Comparison of ENCODE assay signal across 23 cellular contexts in the genomic region with DNA sequence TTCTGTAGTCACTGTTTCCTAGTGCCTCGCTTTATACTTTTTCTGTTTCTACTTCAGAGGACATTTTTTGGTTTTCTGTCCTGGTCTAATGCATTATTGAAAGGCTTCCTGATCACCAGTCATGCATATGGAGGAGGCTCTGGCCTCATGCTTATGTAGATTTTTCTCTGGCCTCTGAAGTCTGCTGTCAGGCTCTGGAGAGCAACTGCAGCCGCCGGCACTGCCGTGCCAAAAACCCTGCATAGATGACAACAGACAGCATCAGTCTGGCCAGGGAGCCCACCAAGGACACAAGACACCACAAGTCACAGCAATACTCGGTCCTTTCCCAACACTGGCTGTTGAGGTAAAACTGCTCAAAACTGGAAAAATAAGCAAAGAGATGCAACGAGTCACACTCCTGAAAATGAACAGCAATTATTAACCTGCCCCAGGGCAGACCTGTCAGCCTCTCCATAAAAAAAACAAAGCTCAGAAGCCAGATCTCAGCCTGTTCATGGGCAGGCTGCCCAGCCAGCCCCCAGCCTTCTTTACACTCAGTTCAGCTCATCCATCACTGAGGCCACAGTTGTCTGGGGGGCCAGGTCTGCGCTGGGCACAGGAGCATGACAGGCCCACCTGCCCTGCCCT.
"Had no signal": no experiment of that assay in that cellular context is flagged by ENCODE, and none has a peak within 500 bp of the region (broad histone marks: within the 10 kb centered on the region; RNA-seq: fewer than 3 reads in every experiment).

No MANE protein-coding gene starts in this region.

- H3K4me1 Mint-ChIP-seq: activated CD4-positive, alpha-beta T cell treated with anti-CD3 and anti-CD28 coated beads, Interleukin-2, amount 10 ng/mL, durations not matched to agents 7 days and 5 days; activated naive CD4-positive, alpha-beta T cell treated with anti-CD3 and anti-CD28 coated beads, Interleukin-2, amount 10 ng/mL, durations not matched to agents 7 days and 5 days; activated naive CD8-positive, alpha-beta T cell treated with anti-CD3 and anti-CD28 coated beads, Interleukin-2, amount 50 U/mL, for 24 hours; immature natural killer cell had no signal

- H3K27me3 Mint-ChIP-seq: activated naive CD4-positive, alpha-beta T cell treated with anti-CD3 and anti-CD28 coated beads, Interleukin-2, amount 10 ng/mL, durations not matched to agents 7 days and 5 days; activated naive CD8-positive, alpha-beta T cell treated with anti-CD3 and anti-CD28 coated beads, Interleukin-2, amount 50 U/mL, for 24 hours had no signal

- H3K27ac Mint-ChIP-seq: activated CD4-positive, alpha-beta T cell treated with anti-CD3 and anti-CD28 coated beads, Interleukin-2, amount 10 ng/mL, durations not matched to agents 7 days and 5 days; activated CD8-positive, alpha-beta T cell treated with anti-CD3 and anti-CD28 coated beads, Interleukin-2, amount 10 ng/mL, durations not matched to agents 7 days and 5 days; activated naive CD4-positive, alpha-beta T cell treated with anti-CD3 and anti-CD28 coated beads, Interleukin-2, amount 10 ng/mL, durations not matched to agents 7 days and 5 days; activated naive CD8-positive, alpha-beta T cell treated with anti-CD3 and anti-CD28 coated beads, Interleukin-2, amount 50 U/mL, for 24 hours; immature natural killer cell; natural killer cell treated with Interleukin-12 subunit alpha and Interleukin-12 subunit beta and Interleukin-15 and Interleukin-18, amount 100 ng/mL, for 72 hours had no signal

- H3K4me3 ChIP-seq: esophagus squamous epithelium, heart right ventricle, lower lobe of right lung, transverse colon had no signal

- DNase-seq: activated CD4-positive, alpha-beta T cell treated with anti-CD3 and anti-CD28 coated beads, Interleukin-2, amount 10 ng/mL, durations not matched to agents 7 days and 5 days; activated CD8-positive, alpha-beta T cell treated with anti-CD3 and anti-CD28 coated beads, Interleukin-2, amount 10 ng/mL, durations not matched to agents 7 days and 5 days; activated effector memory CD4-positive, alpha-beta T cell treated with Interleukin-2 at 50 U/mL for 16 hours; activated naive CD4-positive, alpha-beta T cell treated with anti-CD3 and anti-CD28 coated beads, Interleukin-2, amount 10 ng/mL, durations not matched to agents 7 days and 5 days; activated naive CD8-positive, alpha-beta T cell treated with anti-CD3 and anti-CD28 coated beads, Interleukin-2, amount 50 U/mL, for 24 hours; activated T-cell treated with anti-CD3 and anti-CD28 coated beads, Interleukin-2, amount 50 U/mL, for 4 hours; anterior cingulate cortex; cerebellar nuclear complex; cortex of kidney; effector CD4-positive, alpha-beta T cell; esophagus squamous epithelium; heart right ventricle; immature natural killer cell; left cardiac atrium; lower lobe of right lung; occipital lobe; retina; stimulated activated CD4-positive, alpha-beta T cell treated with anti-CD3 and anti-CD28 coated beads, Interleukin-2, amount 100 ng/mL, for 24 hours; stimulated activated naive CD8-positive, alpha-beta T cell treated with anti-CD3 and anti-CD28 coated beads, Interleukin-15, Interleukin-2, amounts not matched to agents 100 U/mL and 50 U/mL, for 24 hours; T-helper 1 cell; T-helper 9 cell; transverse colon had no signal

- H3K4me3 Mint-ChIP-seq: activated CD4-positive, alpha-beta T cell treated with anti-CD3 and anti-CD28 coated beads, Interleukin-2, amount 10 ng/mL, durations not matched to agents 7 days and 5 days; activated CD8-positive, alpha-beta T cell treated with anti-CD3 and anti-CD28 coated beads, Interleukin-2, amount 10 ng/mL, durations not matched to agents 7 days and 5 days; activated naive CD4-positive, alpha-beta T cell treated with anti-CD3 and anti-CD28 coated beads, Interleukin-2, amount 10 ng/mL, durations not matched to agents 7 days and 5 days; activated naive CD8-positive, alpha-beta T cell treated with anti-CD3 and anti-CD28 coated beads, Interleukin-2, amount 50 U/mL, for 24 hours; activated T-cell treated with anti-CD3 and anti-CD28 coated beads, Interleukin-2, amount 50 U/mL, for 4 hours; immature natural killer cell; natural killer cell treated with Interleukin-12 subunit alpha and Interleukin-12 subunit beta and Interleukin-15 and Interleukin-18, amount 100 ng/mL, for 72 hours had no signal

- H3K36me3 Mint-ChIP-seq: activated naive CD4-positive, alpha-beta T cell treated with anti-CD3 and anti-CD28 coated beads, Interleukin-2, amount 10 ng/mL, durations not matched to agents 7 days and 5 days; immature natural killer cell; natural killer cell treated with Interleukin-12 subunit alpha and Interleukin-12 subunit beta and Interleukin-15 and Interleukin-18, amount 100 ng/mL, for 72 hours had no signal

- H3K4me1 ChIP-seq: esophagus squamous epithelium, heart right ventricle, lower lobe of right lung, transverse colon had no signal

- H3K27me3 ChIP-seq: esophagus squamous epithelium, transverse colon had no signal

- H3K27ac ChIP-seq: esophagus squamous epithelium, heart right ventricle, lower lobe of right lung, transverse colon had no signal

- H3K36me3 ChIP-seq: esophagus squamous epithelium, heart right ventricle, lower lobe of right lung, transverse colon had no signal

- H3K9me3 ChIP-seq: esophagus squamous epithelium, heart right ventricle, lower lobe of right lung, transverse colon had no signal

- H3K9me3 Mint-ChIP-seq: activated CD4-positive, alpha-beta T cell treated with anti-CD3 and anti-CD28 coated beads, Interleukin-2, amount 10 ng/mL, durations not matched to agents 7 days and 5 days; activated naive CD4-positive, alpha-beta T cell treated with anti-CD3 and anti-CD28 coated beads, Interleukin-2, amount 10 ng/mL, durations not matched to agents 7 days and 5 days; activated naive CD8-positive, alpha-beta T cell treated with anti-CD3 and anti-CD28 coated beads, Interleukin-2, amount 50 U/mL, for 24 hours; activated T-cell treated with anti-CD3 and anti-CD28 coated beads, Interleukin-2, amount 50 U/mL, for 4 hours; immature natural killer cell; natural killer cell treated with Interleukin-12 subunit alpha and Interleukin-12 subunit beta and Interleukin-15 and Interleukin-18, amount 100 ng/mL, for 72 hours had no signal

- ATAC-seq: activated CD8-positive, alpha-beta T cell treated with anti-CD3 and anti-CD28 coated beads, Interleukin-2, amount 10 ng/mL, durations not matched to agents 7 days and 5 days; activated naive CD8-positive, alpha-beta T cell treated with anti-CD3 and anti-CD28 coated beads, Interleukin-2, amount 50 U/mL, for 24 hours; activated T-cell treated with anti-CD3 and anti-CD28 coated beads, Interleukin-2, amount 50 U/mL, for 4 hours; heart right ventricle; left cardiac atrium; lower lobe of right lung; natural killer cell treated with Interleukin-12 subunit alpha and Interleukin-12 subunit beta and Interleukin-15 and Interleukin-18, amount 100 ng/mL, for 72 hours; stimulated activated naive CD8-positive, alpha-beta T cell treated with anti-CD3 and anti-CD28 coated beads, Interleukin-15, Interleukin-2, amounts not matched to agents 100 U/mL and 50 U/mL, for 24 hours had no signal
